1 cellular context compared by ENCODE assay signal in the genomic region with DNA sequence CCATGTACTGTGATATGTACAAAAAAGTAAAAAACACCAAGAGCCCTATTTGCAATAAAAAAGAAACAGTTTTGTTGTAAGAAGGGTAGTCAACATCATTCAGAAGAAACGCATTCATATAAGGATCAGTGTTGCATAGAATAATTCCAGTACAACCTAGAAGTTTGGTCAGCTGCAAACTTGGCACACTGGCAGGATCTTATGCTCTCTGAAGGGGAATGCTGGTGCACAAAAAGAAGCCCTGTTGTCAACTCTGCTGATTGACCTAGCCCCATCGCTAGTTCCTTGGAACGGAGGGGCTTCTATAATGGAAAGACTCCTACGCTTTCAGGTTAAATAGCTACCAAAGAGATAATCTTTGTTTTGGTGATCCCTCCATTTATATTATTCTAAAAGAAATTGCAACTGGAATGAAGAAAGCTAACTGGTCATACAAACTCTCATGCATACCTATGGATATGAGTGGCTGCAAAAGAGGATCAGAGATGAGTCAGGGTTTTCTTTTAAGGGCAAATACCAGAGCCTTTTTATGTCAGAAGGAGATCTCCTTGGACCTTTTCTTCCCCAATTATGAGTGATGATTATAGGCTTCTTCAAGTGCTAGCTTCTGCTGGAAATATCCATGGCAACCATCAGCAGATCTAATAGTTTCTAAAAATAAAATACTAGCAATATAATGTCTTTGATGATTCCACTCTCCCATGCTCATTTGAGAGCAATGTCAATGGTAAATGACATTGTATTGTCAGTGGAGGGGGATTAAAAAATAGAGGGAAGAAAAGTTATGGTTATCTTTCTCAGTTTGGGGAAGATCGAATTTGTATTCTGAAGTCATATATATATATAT.
TF ChIP-seq lines count a peak whose summit lies in the region.

No MANE protein-coding gene starts in this region.

TF ChIP-seq in GM23338, 12 proteins besides CTCF, POLR2A, EP300 and RAD21 (continued from another document):
- TF ChIP-seq, protein P1, sequence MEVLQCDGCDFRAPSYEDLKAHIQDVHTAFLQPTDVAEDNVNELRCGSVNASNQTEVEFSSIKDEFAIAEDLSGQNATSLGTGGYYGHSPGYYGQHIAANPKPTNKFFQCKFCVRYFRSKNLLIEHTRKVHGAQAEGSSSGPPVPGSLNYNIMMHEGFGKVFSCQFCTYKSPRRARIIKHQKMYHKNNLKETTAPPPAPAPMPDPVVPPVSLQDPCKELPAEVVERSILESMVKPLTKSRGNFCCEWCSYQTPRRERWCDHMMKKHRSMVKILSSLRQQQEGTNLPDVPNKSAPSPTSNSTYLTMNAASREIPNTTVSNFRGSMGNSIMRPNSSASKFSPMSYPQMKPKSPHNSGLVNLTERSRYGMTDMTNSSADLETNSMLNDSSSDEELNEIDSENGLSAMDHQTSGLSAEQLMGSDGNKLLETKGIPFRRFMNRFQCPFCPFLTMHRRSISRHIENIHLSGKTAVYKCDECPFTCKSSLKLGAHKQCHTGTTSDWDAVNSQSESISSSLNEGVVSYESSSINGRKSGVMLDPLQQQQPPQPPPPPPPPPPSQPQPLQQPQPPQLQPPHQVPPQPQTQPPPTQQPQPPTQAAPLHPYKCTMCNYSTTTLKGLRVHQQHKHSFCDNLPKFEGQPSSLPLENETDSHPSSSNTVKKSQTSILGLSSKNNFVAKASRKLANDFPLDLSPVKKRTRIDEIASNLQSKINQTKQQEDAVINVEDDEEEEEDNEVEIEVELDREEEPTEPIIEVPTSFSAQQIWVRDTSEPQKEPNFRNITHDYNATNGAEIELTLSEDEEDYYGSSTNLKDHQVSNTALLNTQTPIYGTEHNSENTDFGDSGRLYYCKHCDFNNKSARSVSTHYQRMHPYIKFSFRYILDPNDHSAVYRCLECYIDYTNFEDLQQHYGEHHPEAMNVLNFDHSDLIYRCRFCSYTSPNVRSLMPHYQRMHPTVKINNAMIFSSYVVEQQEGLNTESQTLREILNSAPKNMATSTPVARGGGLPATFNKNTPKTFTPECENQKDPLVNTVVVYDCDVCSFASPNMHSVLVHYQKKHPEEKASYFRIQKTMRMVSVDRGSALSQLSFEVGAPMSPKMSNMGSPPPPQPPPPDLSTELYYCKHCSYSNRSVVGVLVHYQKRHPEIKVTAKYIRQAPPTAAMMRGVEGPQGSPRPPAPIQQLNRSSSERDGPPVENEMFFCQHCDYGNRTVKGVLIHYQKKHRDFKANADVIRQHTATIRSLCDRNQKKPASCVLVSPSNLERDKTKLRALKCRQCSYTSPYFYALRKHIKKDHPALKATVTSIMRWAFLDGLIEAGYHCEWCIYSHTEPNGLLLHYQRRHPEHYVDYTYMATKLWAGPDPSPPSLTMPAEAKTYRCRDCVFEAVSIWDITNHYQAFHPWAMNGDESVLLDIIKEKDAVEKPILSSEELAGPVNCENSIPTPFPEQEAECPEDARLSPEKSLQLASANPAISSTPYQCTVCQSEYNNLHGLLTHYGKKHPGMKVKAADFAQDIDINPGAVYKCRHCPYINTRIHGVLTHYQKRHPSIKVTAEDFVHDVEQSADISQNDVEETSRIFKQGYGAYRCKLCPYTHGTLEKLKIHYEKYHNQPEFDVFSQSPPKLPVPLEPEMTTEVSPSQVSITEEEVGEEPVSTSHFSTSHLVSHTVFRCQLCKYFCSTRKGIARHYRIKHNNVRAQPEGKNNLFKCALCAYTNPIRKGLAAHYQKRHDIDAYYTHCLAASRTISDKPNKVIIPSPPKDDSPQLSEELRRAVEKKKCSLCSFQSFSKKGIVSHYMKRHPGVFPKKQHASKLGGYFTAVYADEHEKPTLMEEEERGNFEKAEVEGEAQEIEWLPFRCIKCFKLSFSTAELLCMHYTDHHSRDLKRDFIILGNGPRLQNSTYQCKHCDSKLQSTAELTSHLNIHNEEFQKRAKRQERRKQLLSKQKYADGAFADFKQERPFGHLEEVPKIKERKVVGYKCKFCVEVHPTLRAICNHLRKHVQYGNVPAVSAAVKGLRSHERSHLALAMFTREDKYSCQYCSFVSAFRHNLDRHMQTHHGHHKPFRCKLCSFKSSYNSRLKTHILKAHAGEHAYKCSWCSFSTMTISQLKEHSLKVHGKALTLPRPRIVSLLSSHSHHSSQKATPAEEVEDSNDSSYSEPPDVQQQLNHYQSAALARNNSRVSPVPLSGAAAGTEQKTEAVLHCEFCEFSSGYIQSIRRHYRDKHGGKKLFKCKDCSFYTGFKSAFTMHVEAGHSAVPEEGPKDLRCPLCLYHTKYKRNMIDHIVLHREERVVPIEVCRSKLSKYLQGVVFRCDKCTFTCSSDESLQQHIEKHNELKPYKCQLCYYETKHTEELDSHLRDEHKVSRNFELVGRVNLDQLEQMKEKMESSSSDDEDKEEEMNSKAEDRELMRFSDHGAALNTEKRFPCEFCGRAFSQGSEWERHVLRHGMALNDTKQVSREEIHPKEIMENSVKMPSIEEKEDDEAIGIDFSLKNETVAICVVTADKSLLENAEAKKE (CRISPR knock-in tag; IDR thresholded peaks at IDR 0.05): no peak
- TF ChIP-seq POLR2AphosphoS5 (IDR thresholded peaks at IDR 0.05; ENCODE audit: low read depth) (no peak), ZNF114 (CRISPR knock-in tag; IDR thresholded peaks at IDR 0.05) (no peak), JUNB (IDR thresholded peaks at IDR 0.05; ENCODE audit: unreplicated experiment) (no peak), EZH2 (IDR thresholded peaks at IDR 0.05; ENCODE audit: low read depth, unreplicated experiment) (no peak)
